In genomic region chr4:55865228-55865806, GRCh38 we compare ENCODE assay signal across 1 cellular context.
A peak's percentile ranks its signal among the peaks of the same experiment; 100 is the strongest.
TF ChIP-seq lines count a peak whose summit lies in the region.

No MANE protein-coding gene starts in this region.

TF ChIP-seq in IMR-90, 13 proteins besides CTCF, POLR2A, EP300 and RAD21:
- TF ChIP-seq RFX5 (IDR thresholded peaks at IDR 0.05; ENCODE audit: low read depth, low read length) = no peak
- TF ChIP-seq CHD1 (IDR thresholded peaks at IDR 0.05; ENCODE audit: low read depth, low read length) = no peak
- peak; percentile 68 for TF ChIP-seq FOS (IDR thresholded peaks at IDR 0.05; ENCODE audit: low read depth, low read length)
- TF ChIP-seq MAFK (IDR thresholded peaks at IDR 0.05; ENCODE audit: low read depth, low read length) = peak; percentile 96
- TF ChIP-seq CEBPB (IDR thresholded peaks at IDR 0.05; ENCODE audit: low read depth, low read length) = peak; percentile 31; the same call in 1 of the 2 replicates
